In genomic region chr1:46667782-46668760, GRCh38 we compare ENCODE assay signal across 1 cellular context.
TF ChIP-seq lines count a peak whose summit lies in the region.

Gene ATPAF1, minus strand, starts transcription at chr1:46668364. Its CDS starts 42 bp downstream, at chr1:46668322.

TF ChIP-seq in HEK293, 187 proteins besides CTCF, POLR2A, EP300 and RAD21 (continued from another document and continues in another):
- TF ChIP-seq PRDM2 (tag by site-specific recombination; IDR thresholded peaks at IDR 0.05; ENCODE audit: borderline replicate concordance) = no peak
- TF ChIP-seq SP2 (tag by site-specific recombination; IDR thresholded peaks at IDR 0.05) = peak; percentile 81
- no peak for TF ChIP-seq MEIS1 (CRISPR knock-in tag; IDR thresholded peaks at IDR 0.05; ENCODE audit: borderline replicate concordance)
- TF ChIP-seq ZBTB48 (tag by site-specific recombination; IDR thresholded peaks at IDR 0.05) = no peak
- peak; percentile 52; the same call in 1 of the 2 replicates for TF ChIP-seq ZBTB6 (tag by site-specific recombination; IDR thresholded peaks at IDR 0.05)
- no peak for TF ChIP-seq ZBTB10 (tag by site-specific recombination; IDR thresholded peaks at IDR 0.05)
- no peak for TF ChIP-seq ZNF658 (tag by site-specific recombination; IDR thresholded peaks at IDR 0.05)
- no peak for TF ChIP-seq ZNF692 (tag by site-specific recombination; IDR thresholded peaks at IDR 0.05)
- TF ChIP-seq GLIS2 (tag by site-specific recombination; IDR thresholded peaks at IDR 0.05) = no peak
- no peak for TF ChIP-seq ZFP41 (tag by site-specific recombination; IDR thresholded peaks at IDR 0.05; ENCODE audit: borderline replicate concordance)
- TF ChIP-seq ZNF76 (tag by site-specific recombination; IDR thresholded peaks at IDR 0.05; ENCODE audit: borderline replicate concordance, low read depth) = peak; percentile 33; the same call in 1 of the 2 replicates
- no peak for TF ChIP-seq SETDB1 (IDR thresholded peaks at IDR 0.05; ENCODE audit: insufficient read length, low read length)
- TF ChIP-seq ZNF768 (tag by site-specific recombination; IDR thresholded peaks at IDR 0.05) = peak; percentile 45; the same call in 1 of the 2 replicates
- TF ChIP-seq ZSCAN18 (tag by site-specific recombination; IDR thresholded peaks at IDR 0.05) = no peak
- no peak for TF ChIP-seq ZFP3 (tag by site-specific recombination; IDR thresholded peaks at IDR 0.05; ENCODE audit: low read depth)
- TF ChIP-seq ZBTB20 (tag by site-specific recombination; IDR thresholded peaks at IDR 0.05) = no peak
- no peak for TF ChIP-seq ZNF624 (tag by site-specific recombination; IDR thresholded peaks at IDR 0.05)
- peak; percentile 78 for TF ChIP-seq ZBTB26 (tag by site-specific recombination; optimal IDR thresholded peaks at IDR 0.05)
- TF ChIP-seq REPIN1 (tag by site-specific recombination; IDR thresholded peaks at IDR 0.05; ENCODE audit: low read depth) = no peak
- no peak for TF ChIP-seq ZNF404 (tag by site-specific recombination; IDR thresholded peaks at IDR 0.05)
- no peak for TF ChIP-seq ZNF670 (tag by site-specific recombination; IDR thresholded peaks at IDR 0.05; ENCODE audit: low read depth)
- no peak for TF ChIP-seq ZNF548 (tag by site-specific recombination; IDR thresholded peaks at IDR 0.05)
- TF ChIP-seq ZNF426 (tag by site-specific recombination; IDR thresholded peaks at IDR 0.05) = no peak
- TF ChIP-seq ZNF843 (tag by site-specific recombination; IDR thresholded peaks at IDR 0.05) = no peak
- TF ChIP-seq SP7 (tag by site-specific recombination; IDR thresholded peaks at IDR 0.05) = 0 out of 2 replicates have a peak, but pooled peaks have one; percentile 31
- TF ChIP-seq ZBTB1 (tag by site-specific recombination; IDR thresholded peaks at IDR 0.05) = no peak
- peak; percentile 71 for TF ChIP-seq KLF9 (tag by site-specific recombination; IDR thresholded peaks at IDR 0.05; ENCODE audit: low read depth)
- TF ChIP-seq ZNF707 (tag by site-specific recombination; IDR thresholded peaks at IDR 0.05) = no peak
- TF ChIP-seq ZNF155 (tag by site-specific recombination; IDR thresholded peaks at IDR 0.05) = no peak
- no peak for TF ChIP-seq ZNF169 (tag by site-specific recombination; IDR thresholded peaks at IDR 0.05)
- TF ChIP-seq BCL11A (tag by site-specific recombination; IDR thresholded peaks at IDR 0.05; ENCODE audit: low read depth) = no peak
- TF ChIP-seq ZNF148 (tag by site-specific recombination; IDR thresholded peaks at IDR 0.05; ENCODE audit: borderline replicate concordance) = no peak
- TF ChIP-seq INSM2 (tag by site-specific recombination; IDR thresholded peaks at IDR 0.05) = no peak
- TF ChIP-seq ZNF558 (tag by site-specific recombination; IDR thresholded peaks at IDR 0.05) = no peak
- TF ChIP-seq ZNF621 (tag by site-specific recombination; IDR thresholded peaks at IDR 0.05) = no peak
- TF ChIP-seq ZNF792 (tag by site-specific recombination; IDR thresholded peaks at IDR 0.05) = 0 out of 2 replicates have a peak, but pooled peaks have one; percentile 26
- TF ChIP-seq ZNF488 (tag by site-specific recombination; IDR thresholded peaks at IDR 0.05) = no peak
- TF ChIP-seq ZNF280C (tag by site-specific recombination; IDR thresholded peaks at IDR 0.05) = no peak
